Comparison of ENCODE assay signal across 11 cellular contexts in the genomic region with DNA sequence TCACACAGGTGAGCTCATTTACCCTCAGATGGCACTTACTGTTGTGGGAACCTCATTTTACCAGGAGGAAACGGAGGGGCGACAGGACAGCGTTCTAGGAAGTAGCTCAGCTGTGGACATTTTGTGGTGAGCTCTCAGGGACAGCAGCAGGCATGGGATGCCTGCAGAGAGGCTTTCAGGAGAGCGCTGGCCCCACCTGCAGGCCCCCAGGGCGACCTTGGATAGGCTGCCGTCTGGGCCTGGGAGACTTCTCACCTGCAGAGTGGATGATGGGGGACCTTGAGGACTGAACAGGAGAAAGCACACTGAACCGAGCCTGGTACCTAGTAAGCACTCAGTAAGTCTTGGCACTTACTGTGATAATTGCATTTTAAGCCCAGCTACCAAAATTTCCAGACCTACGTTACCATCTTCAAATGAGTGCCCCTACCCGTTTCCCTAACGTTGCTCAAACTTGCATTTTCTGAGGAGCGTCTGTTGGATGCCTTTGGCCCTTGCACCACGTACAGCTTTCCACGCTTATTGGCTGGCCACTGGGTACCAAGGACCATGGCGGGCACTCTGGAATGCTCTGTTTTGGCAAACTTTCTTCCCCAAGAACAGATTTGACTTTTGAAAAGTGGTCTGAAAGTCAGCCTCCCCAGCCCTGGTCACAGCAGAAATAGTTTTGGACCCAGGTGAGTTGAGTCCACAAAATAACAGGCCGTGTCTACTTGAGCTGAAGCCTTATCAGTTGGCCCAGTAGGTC.
"Had no signal": no experiment of that assay in that cellular context is flagged by ENCODE, and none has a peak within 500 bp of the region (broad histone marks: within the 10 kb centered on the region; RNA-seq: fewer than 3 reads in every experiment).

No MANE protein-coding gene starts in this region.

- H3K36me3 ChIP-seq: breast epithelium, heart left ventricle had no signal

- H3K27ac ChIP-seq: breast epithelium, foreskin keratinocyte, heart left ventricle, left ventricle myocardium inferior had no signal

- H3K27me3 ChIP-seq: breast epithelium, foreskin keratinocyte, heart left ventricle had no signal

- ATAC-seq: foreskin keratinocyte, heart left ventricle, sciatic nerve had no signal

- H3K4me1 ChIP-seq: breast epithelium, foreskin keratinocyte, heart left ventricle, left ventricle myocardium inferior had no signal

- H3K4me3 ChIP-seq: breast epithelium, heart left ventricle, left ventricle myocardium inferior had no signal

- DNase-seq: activated CD4-positive, alpha-beta T cell treated with anti-CD3 and anti-CD28 coated beads, Interleukin-2, amount 50 U/mL, for 4 hours; activated naive CD4-positive, alpha-beta T cell; foreskin keratinocyte; heart left ventricle; left ventricle myocardium inferior; nephron progenitor cell; stimulated activated CD4-positive, alpha-beta T cell treated with anti-CD3 and anti-CD28 coated beads, Interleukin-2, amount 100 ng/mL, for 24 hours; stimulated activated naive CD4-positive, alpha-beta T cell; T-helper 1 cell had no signal
